In genomic region chr6:40891686-40892085, GRCh38 we compare ENCODE assay signal across 17 cellular contexts.
DNase-seq lines count a peak whose midpoint lies in the region; ATAC-seq and TF ChIP-seq lines count a peak whose summit lies in the region.
"Had no signal": no experiment of that assay in that cellular context is flagged by ENCODE, and none has a peak within 500 bp of the region (broad histone marks: within the 10 kb centered on the region; RNA-seq: fewer than 3 reads in every experiment).

No MANE protein-coding gene starts in this region.

- POLR2A ChIA-PET in HEK293 (lab: Yijun Ruan, JAX): no interaction called here

- ATAC-seq in activated CD4-positive, CD25-positive, alpha-beta regulatory T cell treated with anti-CD3 and anti-CD28 coated beads, Interleukin-2, amount 50 U/mL, for 24 hours: no peak
- ATAC-seq: CD8-positive, alpha-beta T cell; HCT116 had no signal

- peaks cover 16% of the 10 kb centered on the region for H3K4me1 Mint-ChIP-seq in neural crest cell
- H3K4me1 Mint-ChIP-seq: CD14-positive monocyte had no signal

- no peaks in the 10 kb centered on the region for H3K36me3 ChIP-seq in HEK293 (ENCODE audit: control insufficient read depth in 2 of 2, insufficient read depth in 1 of 2, low read length in 2 of 2)

- DNase-seq in NCI-H1417 (lab: John Stamatoyannopoulos, UW) (peak in 2 of 3 experiments; percentile 49 to 69), NCI-H1417 treated with DMSO at 0.1 percent for 48 hours (lab: John Stamatoyannopoulos, UW) (no peak), coronary artery (ENCODE audit: low spot score) (peak; percentile 19), neural crest cell (ENCODE audit: low read depth, low spot score) (no peak)
- DNase-seq in activated CD4-positive, CD25-positive, alpha-beta regulatory T cell (lab: John Stamatoyannopoulos, UW): no peak
- no peak for DNase-seq in stimulated activated CD4-positive, alpha-beta T cell treated with anti-CD3 and anti-CD28 coated beads, Interleukin-2, amount 100 ng/mL, for 48 hours
- DNase-seq: CD8-positive, alpha-beta T cell; COR-L47; DMS153; DMS79 treated with DMSO at 0.1 percent for 48 hours; EL; GM23248 had no signal

- TF ChIP-seq CTCF in HEK293 (tag by site-specific recombination; IDR thresholded peaks at IDR 0.05) (no peak), coronary artery (IDR thresholded peaks at IDR 0.05) (no peak), neural crest cell (conservative IDR thresholded peaks at IDR 0.05) (no peak)

- no peaks in the 10 kb centered on the region for H3K36me3 Mint-ChIP-seq in neural crest cell (ENCODE audit: low read depth)
- H3K36me3 Mint-ChIP-seq: CD14-positive monocyte; CD8-positive, alpha-beta T cell had no signal

- no peak overlapping the region for H3K4me3 Mint-ChIP-seq in neural crest cell
- H3K4me3 Mint-ChIP-seq: CD14-positive monocyte; CD8-positive, alpha-beta T cell had no signal

- H3K27ac Mint-ChIP-seq in neural crest cell (ENCODE audit: unreplicated experiment): peak overlapping the region; percentile 52
- H3K27ac Mint-ChIP-seq: CD8-positive, alpha-beta T cell had no signal

- no peaks in the 10 kb centered on the region for H3K9me3 Mint-ChIP-seq in neural crest cell
- H3K9me3 Mint-ChIP-seq: CD8-positive, alpha-beta T cell had no signal

- H3K4me3 ChIP-seq in HEK293 (ENCODE audit: low read depth, low read length) (no peak overlapping the region), coronary artery (no peak overlapping the region)
- H3K4me3 ChIP-seq: GM23248 had no signal

- H3K27me3 Mint-ChIP-seq in neural crest cell (ENCODE audit: low read depth): no peaks in the 10 kb centered on the region

- H3K27ac ChIP-seq in HEK293 (ENCODE audit: extremely low read depth, low read depth, low read length) (no peak overlapping the region), coronary artery (no peak overlapping the region)
- H3K27ac ChIP-seq: 22Rv1, GM23248 had no signal

- CTCF ChIA-PET in HEK293 (lab: Yijun Ruan, JAX): interaction anchor here (0.6 to 8.2 kb wide), 5 partner anchors 20 to 148 kb away, joined by 3 to 145 read pairs (median 4); partner anchors contain the start of gene UNC5CL

- no peaks in the 10 kb centered on the region for H3K4me1 ChIP-seq in HEK293 (ENCODE audit: control insufficient read depth, insufficient read depth, low read length)

- no peaks in the 10 kb centered on the region for H3K9me3 ChIP-seq in HEK293 (ENCODE audit: control insufficient read depth, insufficient read depth, low read depth, low read length)

TF ChIP-seq in HEK293, 187 proteins besides CTCF, POLR2A, EP300 and RAD21:
- no peak for TF ChIP-seq ZNF664 (tag by site-specific recombination; IDR thresholded peaks at IDR 0.05)
- 0 out of 2 replicates have a peak, but pooled peaks have one; percentile 5 for TF ChIP-seq SCRT2 (tag by site-specific recombination; IDR thresholded peaks at IDR 0.05)

Comparison
In these comparisons a context has a peak if more than half of its experiments do, and no peak if none do; other contexts are left out.
1. DNase-seq: peak in NCI-H1417 (2 of 3) and coronary artery (single experiment); none in NCI-H1417 treated with DMSO at 0.1 percent for 48 hours (single experiment), neural crest cell (single experiment), activated CD4-positive, CD25-positive, alpha-beta regulatory T cell (0 of 4) and stimulated activated CD4-positive, alpha-beta T cell treated with anti-CD3 and anti-CD28 coated beads, Interleukin-2, amount 100 ng/mL, for 48 hours (0 of 2).